In the genomic region with DNA sequence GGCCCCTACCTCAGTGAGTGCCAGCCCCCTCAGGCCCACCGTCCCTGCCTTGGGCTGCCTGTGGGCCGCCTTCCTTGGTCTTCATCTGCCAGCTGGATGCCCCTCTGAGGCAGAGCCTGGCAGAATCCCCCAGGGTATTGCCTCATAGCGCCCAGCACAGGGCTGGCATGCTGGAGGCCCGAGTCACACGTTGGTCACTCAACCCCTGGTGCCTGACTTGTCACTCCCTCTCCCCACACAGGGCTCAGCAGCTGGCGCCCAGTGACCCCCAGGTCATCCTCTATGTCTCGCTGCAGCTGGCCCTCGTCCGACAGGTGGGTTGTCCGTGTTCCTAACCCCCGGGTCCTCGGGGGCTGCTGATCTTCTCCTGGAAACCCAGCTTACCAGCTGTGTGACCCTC, we compare ENCODE assay signal across 30 cellular contexts.
A peak's percentile ranks its signal among the peaks of the same experiment; 100 is the strongest.
DNase-seq lines count a peak whose midpoint lies in the region; ATAC-seq and TF ChIP-seq lines count a peak whose summit lies in the region.
"Had no signal": no experiment of that assay in that cellular context is flagged by ENCODE, and none has a peak within 500 bp of the region (broad histone marks: within the 10 kb centered on the region; RNA-seq: fewer than 3 reads in every experiment).

No MANE protein-coding gene starts in this region.

- DNase-seq in activated CD4-positive, alpha-beta T cell treated with anti-CD3 and anti-CD28 coated beads, Interleukin-2, amount 10 ng/mL, durations not matched to agents 7 days and 5 days, result no peak
- no peak for DNase-seq in activated CD4-positive, alpha-beta T cell treated with anti-CD3 and anti-CD28 coated beads, Interleukin-2, amount 50 U/mL, for 4 hours
- DNase-seq in NB4 (ENCODE audit: low read depth), result peak; percentile 18
- DNase-seq in naive B cell, result no peak
- no peak for DNase-seq in stimulated activated naive B cell treated with anti-CD40 and anti-IgM and Interleukin-4, amounts not matched to agents 10 μg/mL and 1 μg/mL and 100 μg/mL, for 72 hours
- DNase-seq in mesendoderm, result no peak
- no peak for DNase-seq in Karpas-422
- no peak for DNase-seq in suprapubic skin (ENCODE audit: low spot score in 2 of 2)
- DNase-seq: 8988T; activated B cell treated with CpG ODN at 0.5 μM for 24 hours; activated CD4-positive, alpha-beta memory T cell treated with anti-CD3 and anti-CD28 coated beads for 36 hours; activated CD8-positive, alpha-beta memory T cell treated with anti-CD3 and anti-CD28 coated beads, Interleukin-2, amount 50 U/mL, for 48 hours; activated naive CD4-positive, alpha-beta T cell treated with anti-CD3 and anti-CD28 coated beads for 36 hours; anterior cingulate cortex; DMS79; effector CD4-positive, alpha-beta T cell; GDM1; mesenchymal stem cell; NCI-H2029 treated with DMSO at 0.1 percent for 48 hours; NCI-H2227 treated with DMSO at 0.1 percent for 48 hours; NCI-H526; OCI-M1; stimulated activated CD4-positive, alpha-beta T cell treated with anti-CD3 and anti-CD28 coated beads, Interleukin-4, amount 100 ng/mL, for 24 hours had no signal

- TF ChIP-seq POLR2A in NB4 (IDR thresholded peaks at IDR 0.05; ENCODE audit: extremely low read depth, insufficient read length), result no peak
- no peak for TF ChIP-seq POLR2A in suprapubic skin (IDR thresholded peaks at IDR 0.05)

- TF ChIP-seq EP300 in suprapubic skin (IDR thresholded peaks at IDR 0.05), result no peak

- no peaks in the 10 kb centered on the region for H3K9me3 ChIP-seq in Karpas-422 (ENCODE audit: low read length)
- H3K9me3 ChIP-seq in suprapubic skin, result no peaks in the 10 kb centered on the region
- H3K9me3 ChIP-seq: left lung had no signal

- H3K4me2 ChIP-seq in mesendoderm (ENCODE audit: low read length), result no peak overlapping the region
- no peak overlapping the region for H3K4me2 ChIP-seq in Karpas-422 (ENCODE audit: low read depth, low read length, poor library complexity, severe bottlenecking)

- H3K27ac ChIP-seq in mesendoderm (ENCODE audit: low read depth, low read length), result no peak overlapping the region
- H3K27ac ChIP-seq in Karpas-422 (ENCODE audit: low read length), result no peak overlapping the region
- H3K27ac ChIP-seq in suprapubic skin, result no peak overlapping the region
- H3K27ac ChIP-seq: epithelial cell of prostate, left lung had no signal

- H3K56ac ChIP-seq in mesendoderm (ENCODE audit: low read length), result no peak overlapping the region

- H3K23ac ChIP-seq in mesendoderm (ENCODE audit: low read length), result no peak overlapping the region

- H3K9me3 Mint-ChIP-seq in activated CD4-positive, alpha-beta T cell treated with anti-CD3 and anti-CD28 coated beads, Interleukin-2, amount 10 ng/mL, durations not matched to agents 7 days and 5 days, result no peaks in the 10 kb centered on the region
- H3K9me3 Mint-ChIP-seq in naive B cell, result peaks cover 0 to 2% (median 0%) of the 10 kb centered on the region in 7 donors
- H3K9me3 Mint-ChIP-seq in stimulated activated naive B cell treated with anti-CD40 and anti-IgM and Interleukin-4, amounts not matched to agents 10 μg/mL and 1 μg/mL and 100 μg/mL, for 72 hours, result no peaks in the 10 kb centered on the region
- H3K9me3 Mint-ChIP-seq: activated B cell treated with CpG ODN at 0.5 μM for 24 hours; activated CD4-positive, alpha-beta memory T cell treated with anti-CD3 and anti-CD28 coated beads for 36 hours; activated naive CD4-positive, alpha-beta T cell treated with anti-CD3 and anti-CD28 coated beads for 36 hours; activated T-helper 1 cell treated with anti-CD3 and anti-CD28 coated beads, Interleukin-12 subunit alpha, Interleukin-12 subunit beta, Interleukin-2, Interleukin-4 antibody, amounts not matched to agents 30 ng/mL and 10 ng/mL and 1 ng/mL, durations not matched to agents 14 hours and 24 hours and 36 hours; IgD-negative memory B cell; T-cell had no signal

- no peaks in the 10 kb centered on the region for H3K9me2 ChIP-seq in Karpas-422 (replicated peaks; ENCODE audit: insufficient read depth, low read length)

- H3K27me3 ChIP-seq in mesendoderm (ENCODE audit: insufficient read depth, low read length, poor library complexity) (no peaks in the 10 kb centered on the region), Karpas-422 (ENCODE audit: low read length) (no peaks in the 10 kb centered on the region), suprapubic skin (no peaks in the 10 kb centered on the region)
- H3K27me3 ChIP-seq: left lung had no signal

- H3K79me1 ChIP-seq in mesendoderm (ENCODE audit: low read length), result no peaks in the 10 kb centered on the region

- H3K36me3 Mint-ChIP-seq in activated CD4-positive, alpha-beta T cell treated with anti-CD3 and anti-CD28 coated beads, Interleukin-2, amount 10 ng/mL, durations not matched to agents 7 days and 5 days (ENCODE audit: low read depth), result peaks cover 36% of the 10 kb centered on the region
- peaks cover 5 to 18% of the 10 kb centered on the region in 2 donors for H3K36me3 Mint-ChIP-seq in naive B cell
- H3K36me3 Mint-ChIP-seq in stimulated activated naive B cell treated with anti-CD40 and anti-IgM and Interleukin-4, amounts not matched to agents 10 μg/mL and 1 μg/mL and 100 μg/mL, for 72 hours, result peaks cover 57 to 67% of the 10 kb centered on the region in 2 donors
- H3K36me3 Mint-ChIP-seq: IgD-negative memory B cell had no signal

- H2BK120ac ChIP-seq in mesendoderm (ENCODE audit: low read depth, low read length), result no peak overlapping the region

- POLR2A ChIA-PET in activated CD4-positive, alpha-beta T cell treated with anti-CD3 and anti-CD28 coated beads, Interleukin-2, amount 10 ng/mL, durations not matched to agents 7 days and 5 days (lab: Charles Lee), result no interaction called here

- no peaks in the 10 kb centered on the region for H3K27me3 Mint-ChIP-seq in activated CD4-positive, alpha-beta T cell treated with anti-CD3 and anti-CD28 coated beads, Interleukin-2, amount 10 ng/mL, durations not matched to agents 7 days and 5 days
- no peaks in the 10 kb centered on the region for H3K27me3 Mint-ChIP-seq in naive B cell
- no peaks in the 10 kb centered on the region for H3K27me3 Mint-ChIP-seq in stimulated activated naive B cell treated with anti-CD40 and anti-IgM and Interleukin-4, amounts not matched to agents 10 μg/mL and 1 μg/mL and 100 μg/mL, for 72 hours
- H3K27me3 Mint-ChIP-seq: activated B cell treated with CpG ODN at 0.5 μM for 24 hours; activated CD4-positive, alpha-beta memory T cell treated with anti-CD3 and anti-CD28 coated beads for 36 hours; IgD-negative memory B cell; progenitor cell of endocrine pancreas; T-cell had no signal

- no peak overlapping the region for H4K5ac ChIP-seq in mesendoderm (ENCODE audit: low read length)

- H3K4me1 ChIP-seq in mesendoderm (ENCODE audit: control insufficient read depth, low read depth, low read length), result no peaks in the 10 kb centered on the region
- no peaks in the 10 kb centered on the region for H3K4me1 ChIP-seq in Karpas-422 (ENCODE audit: low read length)
- peaks cover 35% of the 10 kb centered on the region for H3K4me1 ChIP-seq in suprapubic skin
- H3K4me1 ChIP-seq: left lung had no signal

- TF ChIP-seq CTCF in NB4 (IDR thresholded peaks at IDR 0.05; ENCODE audit: low read depth, low read length) (no peak), suprapubic skin (IDR thresholded peaks at IDR 0.05) (no peak)

- no CpG with 5 or more reads among the region's 12 CpGs for WGBS in mesendoderm (ENCODE audit: extremely low coverage, insufficient coverage, low lambda C conversion rate)
- WGBS in suprapubic skin, result 83% methylated on average over 12 of the region's 12 CpGs

- H3K27ac Mint-ChIP-seq in activated CD4-positive, alpha-beta T cell treated with anti-CD3 and anti-CD28 coated beads, Interleukin-2, amount 10 ng/mL, durations not matched to agents 7 days and 5 days, result peak overlapping the region; percentile 64
- H3K27ac Mint-ChIP-seq in naive B cell, result peak overlapping the region in 4 of 6 donors; percentile 34 to 80 (median 62)
- H3K27ac Mint-ChIP-seq in stimulated activated naive B cell treated with anti-CD40 and anti-IgM and Interleukin-4, amounts not matched to agents 10 μg/mL and 1 μg/mL and 100 μg/mL, for 72 hours, result peak overlapping the region; percentile 63
- H3K27ac Mint-ChIP-seq: activated B cell treated with CpG ODN at 0.5 μM for 24 hours; activated CD4-positive, alpha-beta memory T cell treated with anti-CD3 and anti-CD28 coated beads for 36 hours; activated naive CD4-positive, alpha-beta T cell treated with anti-CD3 and anti-CD28 coated beads for 36 hours; activated T-helper 1 cell treated with anti-CD3 and anti-CD28 coated beads, Interleukin-12 subunit alpha, Interleukin-12 subunit beta, Interleukin-2, Interleukin-4 antibody, amounts not matched to agents 30 ng/mL and 10 ng/mL and 1 ng/mL, durations not matched to agents 14 hours and 24 hours and 36 hours; progenitor cell of endocrine pancreas; T-cell had no signal

- H3K18ac ChIP-seq in mesendoderm (ENCODE audit: low read length), result no peak overlapping the region

- H3K4ac ChIP-seq in mesendoderm (ENCODE audit: low read depth, low read length), result no peak overlapping the region

- no peak overlapping the region for H2BK15ac ChIP-seq in mesendoderm (replicated peaks; ENCODE audit: low read depth)

- H3K36me3 ChIP-seq in mesendoderm (ENCODE audit: control insufficient read depth, insufficient read depth, low read length), result peaks cover 2% of the 10 kb centered on the region
- H3K36me3 ChIP-seq in Karpas-422 (ENCODE audit: insufficient read depth, low read length), result peaks cover 45% of the 10 kb centered on the region
- peaks cover 77% of the 10 kb centered on the region for H3K36me3 ChIP-seq in suprapubic skin

- H3K4me3 ChIP-seq in NB4 (ENCODE audit: low read depth, low read length) (no peak overlapping the region), mesendoderm (ENCODE audit: low read length) (no peak overlapping the region), Karpas-422 (ENCODE audit: low read length) (no peak overlapping the region), suprapubic skin (no peak overlapping the region)
- H3K4me3 ChIP-seq: left lung had no signal

- no peak overlapping the region for H2AK5ac ChIP-seq in mesendoderm (ENCODE audit: low read length)

- H4K20me1 ChIP-seq in Karpas-422 (ENCODE audit: insufficient read depth, low read depth, low read length), result 0 out of 2 replicates have a peak, but pooled peaks cover 4% of the 10 kb centered on the region

- no peak overlapping the region for H2BK5ac ChIP-seq in mesendoderm (ENCODE audit: low read length)

- H3K9ac ChIP-seq in mesendoderm (ENCODE audit: low read length), result no peak overlapping the region
- H3K9ac ChIP-seq in Karpas-422 (ENCODE audit: low read length), result no peak overlapping the region

- no peak overlapping the region for H2AFZ ChIP-seq in Karpas-422 (ENCODE audit: low read length)

- H4K8ac ChIP-seq in mesendoderm (ENCODE audit: low read depth, low read length), result no peak overlapping the region

- no peak for ATAC-seq in naive B cell (ENCODE audit: low read depth in 2 of 2)
- ATAC-seq in stimulated activated naive B cell treated with anti-CD40 and anti-IgM and Interleukin-4, amounts not matched to agents 10 μg/mL and 1 μg/mL and 100 μg/mL, for 72 hours (replicated peaks), result no peak
- ATAC-seq: left lung, sciatic nerve had no signal

- H3K4me1 Mint-ChIP-seq in activated CD4-positive, alpha-beta T cell treated with anti-CD3 and anti-CD28 coated beads, Interleukin-2, amount 10 ng/mL, durations not matched to agents 7 days and 5 days, result peaks cover 23% of the 10 kb centered on the region
- H3K4me1 Mint-ChIP-seq in naive B cell, result peaks cover 0 to 6% (median 0%) of the 10 kb centered on the region in 3 donors
- H3K4me1 Mint-ChIP-seq in stimulated activated naive B cell treated with anti-CD40 and anti-IgM and Interleukin-4, amounts not matched to agents 10 μg/mL and 1 μg/mL and 100 μg/mL, for 72 hours, result no peaks in the 10 kb centered on the region
- H3K4me1 Mint-ChIP-seq: activated B cell treated with CpG ODN at 0.5 μM for 24 hours had no signal

- no peak overlapping the region for H3K4me3 Mint-ChIP-seq in activated CD4-positive, alpha-beta T cell treated with anti-CD3 and anti-CD28 coated beads, Interleukin-2, amount 10 ng/mL, durations not matched to agents 7 days and 5 days
- no peak overlapping the region for H3K4me3 Mint-ChIP-seq in naive B cell
- H3K4me3 Mint-ChIP-seq in stimulated activated naive B cell treated with anti-CD40 and anti-IgM and Interleukin-4, amounts not matched to agents 10 μg/mL and 1 μg/mL and 100 μg/mL, for 72 hours, result no peak overlapping the region
- H3K4me3 Mint-ChIP-seq: activated B cell treated with CpG ODN at 0.5 μM for 24 hours; activated CD4-positive, alpha-beta memory T cell treated with anti-CD3 and anti-CD28 coated beads for 36 hours; activated naive CD4-positive, alpha-beta T cell treated with anti-CD3 and anti-CD28 coated beads for 36 hours; activated T-helper 1 cell treated with anti-CD3 and anti-CD28 coated beads, Interleukin-12 subunit alpha, Interleukin-12 subunit beta, Interleukin-2, Interleukin-4 antibody, amounts not matched to agents 30 ng/mL and 10 ng/mL and 1 ng/mL, durations not matched to agents 14 hours and 24 hours and 36 hours; IgD-negative memory B cell; T-cell had no signal

- CTCF ChIA-PET in activated CD4-positive, alpha-beta T cell treated with anti-CD3 and anti-CD28 coated beads, Interleukin-2, amount 10 ng/mL, durations not matched to agents 7 days and 5 days (lab: Charles Lee), result no interaction called here

- no peaks in the 10 kb centered on the region for H3K79me2 ChIP-seq in mesendoderm (ENCODE audit: control insufficient read depth, insufficient read depth, low read length)
- peaks cover 3% of the 10 kb centered on the region; the same call in 1 of the 2 replicates for H3K79me2 ChIP-seq in Karpas-422 (ENCODE audit: low read length)
